9 cellular contexts compared by ENCODE assay signal in the genomic region with DNA sequence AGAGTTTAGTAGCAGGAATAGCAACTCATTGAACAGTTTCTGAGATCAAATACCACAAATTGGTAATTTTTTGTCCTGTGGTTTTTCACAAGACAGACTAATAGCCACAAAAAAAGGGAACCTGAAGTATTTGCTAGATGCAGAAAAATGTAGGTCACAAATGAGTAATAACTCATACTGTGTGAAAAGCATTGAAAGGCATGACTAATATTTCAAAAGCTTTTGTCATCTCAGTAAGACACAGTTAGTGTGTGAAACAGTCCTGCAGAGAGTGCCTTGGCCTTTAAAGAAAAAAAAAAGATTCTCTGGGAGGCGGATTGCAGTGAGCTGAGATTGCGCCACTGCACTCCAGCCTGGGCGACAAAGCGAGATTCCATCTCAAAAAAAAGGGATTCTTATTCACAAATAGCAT. TPM values are rescaled to one million over a fixed set of nuclear protein-coding genes. Genes with fewer than 3 reads are reported as not detected.
DNase-seq lines count a peak whose midpoint lies in the region; ATAC-seq and TF ChIP-seq lines count a peak whose summit lies in the region.
"Had no signal": no experiment of that assay in that cellular context is flagged by ENCODE, and none has a peak within 500 bp of the region (broad histone marks: within the 10 kb centered on the region; RNA-seq: fewer than 3 reads in every experiment).

No MANE protein-coding gene starts in this region.

- H3K9me3 ChIP-seq in osteoblast (ENCODE audit: low read depth, low read length): no peaks in the 10 kb centered on the region

- DNase-seq in GM19240 (ENCODE audit: insufficient read length, low spot score) (peak; percentile 5), SKM-1 (lab: John Stamatoyannopoulos, UW; ENCODE audit: unreplicated experiment) (peak; percentile 9), osteoblast (ENCODE audit: insufficient read length, low spot score, missing footprints) (peak; percentile 82), GF-D8 (lab: John Stamatoyannopoulos, UW) (no peak), NCI-H2227 treated with DMSO at 0.1 percent for 48 hours (lab: John Stamatoyannopoulos, UW) (no peak), erythroblast (lab: John Stamatoyannopoulos, UW) (no peak)
- DNase-seq in effector CD4-positive, alpha-beta T cell: no peak

- no peaks in the 10 kb centered on the region for H3K27me3 ChIP-seq in osteoblast (ENCODE audit: insufficient read depth, low read length)

- peak overlapping the region; percentile 23 for H3K4me2 ChIP-seq in osteoblast (ENCODE audit: insufficient read depth, low read length)

- no peaks in the 10 kb centered on the region for H3K79me2 ChIP-seq in osteoblast (ENCODE audit: insufficient read depth, low read length)

- peaks cover 4% of the 10 kb centered on the region for H3K4me1 ChIP-seq in osteoblast (ENCODE audit: insufficient read depth, low read length)

- ATAC-seq in HG03060 (IDR thresholded peaks at IDR 0.05; ENCODE audit: low read depth, unreplicated experiment): peak; percentile 100

- H4K20me1 ChIP-seq in osteoblast (ENCODE audit: insufficient read depth, low read length): no peaks in the 10 kb centered on the region

- no peak for TF ChIP-seq CTCF in osteoblast (IDR thresholded peaks at IDR 0.05; ENCODE audit: extremely low read depth, low read depth, low read length)

- no peaks in the 10 kb centered on the region for H3K36me3 ChIP-seq in osteoblast (ENCODE audit: insufficient read depth, low read length)

- no peak for TF ChIP-seq POLR2A in erythroblast (IDR thresholded peaks at IDR 0.05; ENCODE audit: low read length)

- H3K4me3 ChIP-seq in osteoblast (ENCODE audit: insufficient read depth, low read length): no peak overlapping the region

- no peak overlapping the region for H3K27ac ChIP-seq in osteoblast (ENCODE audit: low read depth, low read length)

- H2AFZ ChIP-seq in osteoblast (ENCODE audit: low read length): no peak overlapping the region

RNA-seq across cellular contexts. Expression of gene SLC25A31, which starts 31.4 kb away (rescaled TPM):
- total RNA-seq in osteoblast: not detected in 2 replicates
- total RNA-seq: kidney epithelial cell had no signal

Comparison
In these comparisons a context has a peak if more than half of its experiments do, and no peak if none do; other contexts are left out.
1. DNase-seq: peak in GM19240 (single experiment), SKM-1 (single experiment) and osteoblast (single experiment); none in GF-D8 (single experiment), effector CD4-positive, alpha-beta T cell (single experiment), NCI-H2227 treated with DMSO at 0.1 percent for 48 hours (single experiment) and erythroblast (0 of 2).